ENCODE assay signal across 19 cellular contexts in genomic region chr7:132247995-132248618, GRCh38.
DNase-seq lines count a peak whose midpoint lies in the region; ATAC-seq, FAIRE-seq and TF ChIP-seq lines count a peak whose summit lies in the region.
"Had no signal": no experiment of that assay in that cellular context is flagged by ENCODE, and none has a peak within 500 bp of the region (broad histone marks: within the 10 kb centered on the region; RNA-seq: fewer than 3 reads in every experiment).

No MANE protein-coding gene starts in this region.

- H3K4me3 Mint-ChIP-seq in glutamatergic neuron (ENCODE audit: unreplicated experiment): no peak overlapping the region
- H3K4me3 Mint-ChIP-seq: CD14-positive monocyte; CD4-positive, alpha-beta memory T cell had no signal

- no peaks in the 10 kb centered on the region for H3F3A ChIP-seq in MM.1S (ENCODE audit: insufficient read depth, low read length)

- peak overlapping the region; percentile 22 for H3K27ac Mint-ChIP-seq in glutamatergic neuron (ENCODE audit: unreplicated experiment)
- H3K27ac Mint-ChIP-seq: CD14-positive monocyte; CD4-positive, alpha-beta memory T cell had no signal

- H3K4me1 ChIP-seq in psoas muscle (peaks cover 17% of the 10 kb centered on the region), MM.1S (ENCODE audit: low read length) (no peaks in the 10 kb centered on the region)
- H3K4me1 ChIP-seq: BLaER1, HAP-1 had no signal

- H3K9me3 ChIP-seq in psoas muscle: no peaks in the 10 kb centered on the region
- H3K9me3 ChIP-seq in MM.1S (replicated peaks; ENCODE audit: insufficient read depth, low read length): no peaks in the 10 kb centered on the region
- H3K9me3 ChIP-seq: HAP-1 had no signal

- no peaks in the 10 kb centered on the region for H3K9me2 ChIP-seq in MM.1S (replicated peaks; ENCODE audit: insufficient read depth, low read length)

- H3K27ac ChIP-seq in psoas muscle (no peak overlapping the region), MM.1S (ENCODE audit: low read length) (no peak overlapping the region)
- H3K27ac ChIP-seq: BLaER1, HL-60 had no signal

- H3K27me3 ChIP-seq in bronchial epithelial cell (ENCODE audit: control insufficient read depth, insufficient read depth, low read length) (no peaks in the 10 kb centered on the region), psoas muscle (ENCODE audit: insufficient read depth in 3 of 3, low read length in 2 of 3) (no peaks in the 10 kb centered on the region), MM.1S (replicated peaks; ENCODE audit: insufficient read depth, low read length) (no peaks in the 10 kb centered on the region)
- H3K27me3 ChIP-seq: BLaER1 had no signal

- H3K36me3 Mint-ChIP-seq in glutamatergic neuron (ENCODE audit: unreplicated experiment): peaks cover 10% of the 10 kb centered on the region
- H3K36me3 Mint-ChIP-seq: CD14-positive monocyte; CD4-positive, alpha-beta memory T cell had no signal

- WGBS in psoas muscle, 3 donors: 58 to 71% (median 61%) methylated on average over 6 of the region's 6 CpGs

- H3K9ac ChIP-seq in MM.1S (ENCODE audit: low read length): no peak overlapping the region
- H3K9ac ChIP-seq: BLaER1 had no signal

- H4K20me1 ChIP-seq in MM.1S (ENCODE audit: insufficient read depth, low read length): no peaks in the 10 kb centered on the region
- H4K20me1 ChIP-seq: BLaER1 had no signal

- H2AFZ ChIP-seq in MM.1S (ENCODE audit: low read length): no peak overlapping the region

- peaks cover 6% of the 10 kb centered on the region for H3K27me3 Mint-ChIP-seq in glutamatergic neuron (ENCODE audit: unreplicated experiment)

- peak; percentile 73 for FAIRE-seq in bronchial epithelial cell (lab: Jason Lieb, UNC)
- FAIRE-seq: A204.1, G401.6, GM12891, GM19239, K562 had no signal

- H3K79me2 ChIP-seq in MM.1S (ENCODE audit: low read length): no peaks in the 10 kb centered on the region

- intact Hi-C loops in psoas muscle (cut with DNase I): loop anchor here in 1 of 2 donors (2.0 kb wide), 1 partner anchor 557 kb away; no protein-coding TSS in a partner anchor

- no peak for TF ChIP-seq CTCF in bronchial epithelial cell (IDR thresholded peaks at IDR 0.05; ENCODE audit: insufficient read depth, low read length, severe bottlenecking)
- TF ChIP-seq CTCF in glutamatergic neuron (IDR thresholded peaks at IDR 0.05; ENCODE audit: partially characterized antibody, unreplicated experiment): no peak
- no peak for TF ChIP-seq CTCF in psoas muscle (IDR thresholded peaks at IDR 0.05)
- TF ChIP-seq CTCF in MM.1S (IDR thresholded peaks at IDR 0.05; ENCODE audit: low read length): no peak

- H3K9me3 Mint-ChIP-seq in glutamatergic neuron (ENCODE audit: unreplicated experiment): peaks cover 3% of the 10 kb centered on the region

- DNase-seq in Kasumi-1 (lab: John Stamatoyannopoulos, UW) (peak; percentile 90 to 91), bronchial epithelial cell (ENCODE audit: low read depth) (no peak), glutamatergic neuron (no peak), psoas muscle (no peak), MM.1S (no peak)
- no peak for DNase-seq in activated CD8-positive, alpha-beta memory T cell treated with anti-CD3 and anti-CD28 coated beads, Interleukin-2, amount 50 U/mL, for 4 hours
- DNase-seq: ACHN; CD4-positive, alpha-beta memory T cell; IMR-90 had no signal

- no peaks in the 10 kb centered on the region for H3K36me3 ChIP-seq in bronchial epithelial cell (ENCODE audit: control insufficient read depth, insufficient read depth, low read length)
- H3K36me3 ChIP-seq in psoas muscle (ENCODE audit: insufficient read depth in 1 of 2, low read depth in 1 of 2): no peaks in the 10 kb centered on the region
- no peaks in the 10 kb centered on the region for H3K36me3 ChIP-seq in MM.1S (replicated peaks; ENCODE audit: insufficient read depth, low read length)
- H3K36me3 ChIP-seq: BLaER1, HAP-1 had no signal

- H3K4me3 ChIP-seq in bronchial epithelial cell (ENCODE audit: low read depth, low read length) (no peak overlapping the region), psoas muscle (no peak overlapping the region), MM.1S (ENCODE audit: low read length) (no peak overlapping the region)
- H3K4me3 ChIP-seq: BLaER1, HAP-1, K562 had no signal

- peaks cover 16% of the 10 kb centered on the region for H3K4me1 Mint-ChIP-seq in glutamatergic neuron (ENCODE audit: low read depth, unreplicated experiment)
- H3K4me1 Mint-ChIP-seq: CD14-positive monocyte; CD4-positive, alpha-beta memory T cell had no signal

- no peak overlapping the region for H3K4me2 ChIP-seq in MM.1S (ENCODE audit: low read depth, low read length)
- H3K4me2 ChIP-seq: BLaER1 had no signal

- ATAC-seq in psoas muscle (peak in 3 of 4 donors; percentile 37 to 68 (median 54)), HG03135 (IDR thresholded peaks at IDR 0.05; ENCODE audit: unreplicated experiment) (no peak)
- ATAC-seq: K562 had no signal

Comparison
In these comparisons a context has a peak if more than half of its experiments do, and no peak if none do; other contexts are left out.
1. DNase-seq: peak in Kasumi-1 (2 of 2); none in bronchial epithelial cell (single experiment), glutamatergic neuron (single experiment), psoas muscle (0 of 2), activated CD8-positive, alpha-beta memory T cell treated with anti-CD3 and anti-CD28 coated beads, Interleukin-2, amount 50 U/mL, for 4 hours (single experiment) and MM.1S (single experiment).